In the genomic region with DNA sequence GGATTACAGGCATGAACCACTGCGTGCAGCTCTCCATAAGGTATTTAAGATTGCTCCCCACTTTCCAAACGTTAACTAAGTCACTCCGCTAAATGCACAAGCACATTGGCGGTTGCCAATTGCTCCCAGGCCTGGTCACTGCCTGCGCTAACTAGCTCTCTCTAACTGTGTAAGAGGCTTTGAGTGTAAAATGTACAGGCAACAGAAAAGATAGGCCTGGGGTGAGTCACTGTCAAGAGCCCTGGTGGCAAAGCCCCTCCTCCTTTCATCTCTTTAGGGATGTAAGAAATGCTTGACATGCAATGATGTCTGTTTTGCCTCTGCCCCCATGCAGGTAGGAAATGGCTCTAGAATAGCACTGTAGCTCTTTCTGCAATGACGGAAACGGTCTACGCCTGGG, we compare ENCODE assay signal across 12 cellular contexts.
DNase-seq lines count a peak whose midpoint lies in the region; ATAC-seq and TF ChIP-seq lines count a peak whose summit lies in the region.
"Had no signal": no experiment of that assay in that cellular context is flagged by ENCODE, and none has a peak within 500 bp of the region (broad histone marks: within the 10 kb centered on the region; RNA-seq: fewer than 3 reads in every experiment).

No MANE protein-coding gene starts in this region.

- H3K56ac ChIP-seq in H9 (ENCODE audit: insufficient read length, low read depth, low read length): no peak overlapping the region

- no peak overlapping the region for H3K27ac ChIP-seq in A673 (ENCODE audit: low read depth, low read length, poor library complexity, severe bottlenecking)
- no peak overlapping the region for H3K27ac ChIP-seq in H9 (ENCODE audit: insufficient read length, low read depth, low read length)
- peak overlapping the region; percentile 43 to 82 (median 78) for H3K27ac ChIP-seq in heart left ventricle

- H3K18ac ChIP-seq in H9 (ENCODE audit: insufficient read length, low read depth, low read length): no peak overlapping the region

- no peak overlapping the region for H3K23ac ChIP-seq in H9 (ENCODE audit: insufficient read length, low read depth, low read length)

- H3K4me3 Mint-ChIP-seq in H9: no peak overlapping the region
- no peak overlapping the region for H3K4me3 Mint-ChIP-seq in activated CD8-positive, alpha-beta T cell treated with anti-CD3 and anti-CD28 coated beads for 36 hours
- H3K4me3 Mint-ChIP-seq: activated T-helper 17 cell treated with anti-CD3 and anti-CD28 coated beads, Interleukin-2, amount 50 U/mL, for 72 hours; CD14-positive monocyte; mesothelial cell of epicardium had no signal

- no peaks in the 10 kb centered on the region for H4K20me1 ChIP-seq in H9 (ENCODE audit: control insufficient read depth, insufficient read depth, insufficient read length)

- H3K9me3 ChIP-seq in A673 (ENCODE audit: low read depth, low read length, poor library complexity, severe bottlenecking) (no peaks in the 10 kb centered on the region), H9 (ENCODE audit: control insufficient read depth, low read depth, low read length) (no peaks in the 10 kb centered on the region), heart left ventricle (no peaks in the 10 kb centered on the region)

- no peaks in the 10 kb centered on the region for H3K9me3 Mint-ChIP-seq in H9
- no peaks in the 10 kb centered on the region for H3K9me3 Mint-ChIP-seq in activated CD8-positive, alpha-beta T cell treated with anti-CD3 and anti-CD28 coated beads for 36 hours
- H3K9me3 Mint-ChIP-seq: activated T-helper 17 cell treated with anti-CD3 and anti-CD28 coated beads, Interleukin-2, amount 50 U/mL, for 72 hours; mesothelial cell of epicardium had no signal

- ATAC-seq in activated CD8-positive, alpha-beta T cell treated with anti-CD3 and anti-CD28 coated beads for 36 hours: peak; percentile 88
- ATAC-seq in heart left ventricle: peak; percentile 77 to 95 (median 94)
- ATAC-seq: activated T-helper 17 cell treated with anti-CD3 and anti-CD28 coated beads, Interleukin-2, amount 50 U/mL, for 72 hours had no signal

- DNase-seq in A673 (ENCODE audit: low spot score) (peak; percentile 76), H9 (peak; percentile 36), heart left ventricle (peak in 3 of 5 donors; percentile 25 to 68 (median 48)), iPS-NIHi11 (ENCODE audit: low spot score) (no peak), foreskin fibroblast (no peak), NOMO-1 treated with dmso at 0.1 percent for 144 hours (lab: John Stamatoyannopoulos, UW; ENCODE audit: unreplicated experiment) (no peak), NCI-H1694 (lab: John Stamatoyannopoulos, UW) (no peak)
- DNase-seq in activated CD8-positive, alpha-beta T cell treated with anti-CD3 and anti-CD28 coated beads for 36 hours: peak; percentile 57
- DNase-seq: HCEC 1CT had no signal

- H3K79me2 ChIP-seq in H9 (ENCODE audit: insufficient read depth, low read length): no peaks in the 10 kb centered on the region

- H3K4me3 ChIP-seq in A673 (ENCODE audit: low read depth, low read length, poor library complexity, severe bottlenecking): no peak overlapping the region
- no peak overlapping the region for H3K4me3 ChIP-seq in heart left ventricle
- H3K4me3 ChIP-seq in foreskin fibroblast (ENCODE audit: low read depth in 1 of 2, low read length in 2 of 2): no peak overlapping the region

- no peaks in the 10 kb centered on the region for H3K23me2 ChIP-seq in H9 (ENCODE audit: insufficient read length, low read depth, low read length, poor library complexity, severe bottlenecking)

- H3K36me3 ChIP-seq in A673 (ENCODE audit: insufficient read depth, low read length, poor library complexity, severe bottlenecking) (no peaks in the 10 kb centered on the region), heart left ventricle (no peaks in the 10 kb centered on the region)

- no peaks in the 10 kb centered on the region for H3K79me1 ChIP-seq in H9 (ENCODE audit: insufficient read depth, low read depth, low read length, poor library complexity, severe bottlenecking)

- intact Hi-C loops in A673 (cut with micrococcal nuclease; ENCODE audit: unreplicated experiment) (no loop called here), heart left ventricle (cut with DNase I) (loop anchor here in 2 of 10 donors (2.0 to 10.0 kb wide), 3 partner anchors 264 to 284 kb away; no protein-coding TSS in a partner anchor)
- intact Hi-C loops in activated CD8-positive, alpha-beta T cell treated with anti-CD3 and anti-CD28 coated beads for 36 hours (cut with micrococcal nuclease): no loop called here

- no peak overlapping the region for H4K91ac ChIP-seq in H9 (ENCODE audit: insufficient read length, low read depth, low read length)

- no peak for TF ChIP-seq POLR2A in heart left ventricle (IDR thresholded peaks at IDR 0.05)

- H3K4me1 ChIP-seq in A673 (ENCODE audit: insufficient read depth, low read length, poor library complexity, severe bottlenecking) (peaks cover 6% of the 10 kb centered on the region), H9 (ENCODE audit: insufficient read depth, low read length) (no peaks in the 10 kb centered on the region; the same call in 1 of the 2 replicates), heart left ventricle (peaks cover 0 to 23% (median 4%) of the 10 kb centered on the region in 12 donors)

- H3K27me3 ChIP-seq in A673 (replicated peaks; ENCODE audit: insufficient read depth, low read depth, low read length, poor library complexity) (no peaks in the 10 kb centered on the region), H9 (ENCODE audit: insufficient read depth, low read length) (no peaks in the 10 kb centered on the region), heart left ventricle (no peaks in the 10 kb centered on the region)

- no peak overlapping the region for H3K4ac ChIP-seq in H9 (ENCODE audit: low read depth, low read length)

- H2AK5ac ChIP-seq in H9 (ENCODE audit: insufficient read length, low read length): no peak overlapping the region

- H2AFZ ChIP-seq in H9 (ENCODE audit: low read length): no peak overlapping the region

- no TSS peak for BruUV-seq in A673 (replicated peaks; lab: Mats Ljungman, UMichigan)

- peaks cover 5 to 8% of the 10 kb centered on the region in 2 experiments for H3K4me1 Mint-ChIP-seq in H9
- H3K4me1 Mint-ChIP-seq in activated CD8-positive, alpha-beta T cell treated with anti-CD3 and anti-CD28 coated beads for 36 hours (ENCODE audit: low read depth): peaks cover 39% of the 10 kb centered on the region
- H3K4me1 Mint-ChIP-seq: CD14-positive monocyte had no signal

- no peak overlapping the region for H3K4me2 ChIP-seq in H9 (ENCODE audit: insufficient read depth, insufficient read length, low read length)

- H2BK12ac ChIP-seq in H9 (ENCODE audit: insufficient read length, low read depth, low read length): no peak overlapping the region

- H2BK20ac ChIP-seq in H9 (ENCODE audit: low read depth, low read length, poor library complexity, severe bottlenecking): no peak overlapping the region

- H3T11ph ChIP-seq in H9 (ENCODE audit: low read length): no peak overlapping the region

- no peaks in the 10 kb centered on the region for H3K27me3 Mint-ChIP-seq in H9 (ENCODE audit: low read depth)
- no peaks in the 10 kb centered on the region for H3K27me3 Mint-ChIP-seq in activated CD8-positive, alpha-beta T cell treated with anti-CD3 and anti-CD28 coated beads for 36 hours
- H3K27me3 Mint-ChIP-seq: activated T-helper 17 cell treated with anti-CD3 and anti-CD28 coated beads, Interleukin-2, amount 50 U/mL, for 72 hours had no signal

- no peak overlapping the region for H4K5ac ChIP-seq in H9 (ENCODE audit: insufficient read length, low read depth, low read length)

- no peak overlapping the region for H3K9ac ChIP-seq in H9 (ENCODE audit: extremely low read depth, insufficient read length, low read length)

- no CpG with 5 or more reads among the region's 8 CpGs for WGBS in H9 (ENCODE audit: extremely low coverage, insufficient read length, low lambda C conversion rate)
- 46 to 67% (median 53%) methylated on average over 8 of the region's 8 CpGs for WGBS in heart left ventricle, 4 donors

- H2BK15ac ChIP-seq in H9 (ENCODE audit: low read depth, low read length): no peak overlapping the region

- POLR2A ChIA-PET in A673 (lab: Charles Lee; ENCODE audit: low non-redundant PET): no interaction called here
- POLR2A ChIA-PET in activated CD8-positive, alpha-beta T cell treated with anti-CD3 and anti-CD28 coated beads for 36 hours (lab: Charles Lee): interaction anchor here (2.4 kb wide), 1 partner anchor 10 kb away, joined by 11 read pairs; no protein-coding TSS in a partner anchor

- no peak overlapping the region for H2BK120ac ChIP-seq in H9 (ENCODE audit: low read depth, low read length, poor library complexity, severe bottlenecking)

- H4K8ac ChIP-seq in H9 (replicated peaks; ENCODE audit: insufficient read length, low read depth, low read length): no peak overlapping the region

- CTCF ChIA-PET in A673 (lab: Charles Lee): no interaction called here
- CTCF ChIA-PET in activated CD8-positive, alpha-beta T cell treated with anti-CD3 and anti-CD28 coated beads for 36 hours (lab: Charles Lee): interaction anchor here (1.6 kb wide), 1 partner anchor 10 kb away, joined by 8 read pairs; no protein-coding TSS in a partner anchor

- no peak overlapping the region for H3K14ac ChIP-seq in H9 (ENCODE audit: insufficient read depth, low read length)

- TF ChIP-seq CTCF in A673 (conservative IDR thresholded peaks at IDR 0.05; ENCODE audit: low read depth, low read length): no peak
- no peak for TF ChIP-seq CTCF in H9 (conservative IDR thresholded peaks at IDR 0.05)
- TF ChIP-seq CTCF in activated CD8-positive, alpha-beta T cell treated with anti-CD3 and anti-CD28 coated beads for 36 hours (IDR thresholded peaks at IDR 0.05): no peak
- no peak for TF ChIP-seq CTCF in heart left ventricle (IDR thresholded peaks at IDR 0.05)
- no peak for TF ChIP-seq CTCF in foreskin fibroblast (IDR thresholded peaks at IDR 0.05; ENCODE audit: low read depth, low read length)

- H3K36me3 Mint-ChIP-seq in H9 (ENCODE audit: insufficient read depth in 1 of 3, low read depth in 3 of 3): no peaks in the 10 kb centered on the region
- H3K36me3 Mint-ChIP-seq in activated CD8-positive, alpha-beta T cell treated with anti-CD3 and anti-CD28 coated beads for 36 hours (ENCODE audit: low read depth): no peaks in the 10 kb centered on the region
- H3K36me3 Mint-ChIP-seq: CD14-positive monocyte, mesothelial cell of epicardium had no signal

- peak overlapping the region in 1 of 3 experiments; percentile 72; a peak in 3 of 7 replicates for H3K27ac Mint-ChIP-seq in H9
- H3K27ac Mint-ChIP-seq in activated CD8-positive, alpha-beta T cell treated with anti-CD3 and anti-CD28 coated beads for 36 hours: peak overlapping the region; percentile 85
- H3K27ac Mint-ChIP-seq: activated T-helper 17 cell treated with anti-CD3 and anti-CD28 coated beads, Interleukin-2, amount 50 U/mL, for 72 hours; CD14-positive monocyte; mesothelial cell of epicardium had no signal

- no peak overlapping the region for H2BK5ac ChIP-seq in H9 (ENCODE audit: insufficient read length, low read length)

Comparison
In these comparisons a context has a peak if more than half of its experiments do, and no peak if none do; other contexts are left out.
1. DNase-seq: peak in A673 (single experiment), H9 (single experiment), activated CD8-positive, alpha-beta T cell treated with anti-CD3 and anti-CD28 coated beads for 36 hours (single experiment) and heart left ventricle (3 of 5); none in iPS-NIHi11 (single experiment), foreskin fibroblast (0 of 2), NOMO-1 treated with dmso at 0.1 percent for 144 hours (single experiment) and NCI-H1694 (single experiment).
2. H3K27ac ChIP-seq: peak in heart left ventricle (12 of 12); none in A673 (single experiment) and H9 (single experiment).